In the genomic region with DNA sequence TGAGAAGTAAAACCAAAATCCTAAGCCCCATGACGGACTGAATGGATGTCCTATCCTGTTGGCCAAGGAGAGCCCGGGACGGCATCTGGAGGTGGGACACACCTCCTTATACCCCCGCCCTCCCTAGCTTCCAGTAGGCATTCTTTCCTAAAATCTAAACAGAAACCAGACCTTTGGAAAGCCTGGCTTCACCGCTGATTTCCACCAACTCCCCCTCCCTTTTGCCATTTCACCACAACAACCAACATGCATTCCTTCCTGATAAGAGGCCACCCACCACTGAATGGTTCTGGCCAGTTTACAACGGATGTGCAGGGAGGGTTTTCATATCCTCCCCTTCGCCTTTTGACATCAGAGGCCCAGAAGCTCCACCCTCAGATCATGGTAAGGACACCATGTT, we compare ENCODE assay signal across 20 cellular contexts. TPM values are rescaled to one million over a fixed set of nuclear protein-coding genes. Genes with fewer than 3 reads are reported as not detected.
DNase-seq lines count a peak whose midpoint lies in the region; ATAC-seq and TF ChIP-seq lines count a peak whose summit lies in the region.
"Had no signal": no experiment of that assay in that cellular context is flagged by ENCODE, and none has a peak within 500 bp of the region (broad histone marks: within the 10 kb centered on the region; RNA-seq: fewer than 3 reads in every experiment).

No MANE protein-coding gene starts in this region.

- H3K4me3 Mint-ChIP-seq in chondrocyte (ENCODE audit: unreplicated experiment): no peak overlapping the region
- H3K4me3 Mint-ChIP-seq in neural crest cell: no peak overlapping the region
- H3K4me3 Mint-ChIP-seq: T-helper 17 cell had no signal

- H3K27me3 Mint-ChIP-seq in chondrocyte (ENCODE audit: low read depth) (no peaks in the 10 kb centered on the region), neural crest cell (ENCODE audit: low read depth) (no peaks in the 10 kb centered on the region)

- peak overlapping the region; percentile 39 for H3K27ac Mint-ChIP-seq in chondrocyte (ENCODE audit: unreplicated experiment)
- H3K27ac Mint-ChIP-seq in neural crest cell (ENCODE audit: unreplicated experiment): peak overlapping the region; percentile 54

- H3K36me3 Mint-ChIP-seq in chondrocyte (ENCODE audit: low read depth) (no peaks in the 10 kb centered on the region), neural crest cell (ENCODE audit: low read depth) (no peaks in the 10 kb centered on the region)

- no peaks in the 10 kb centered on the region for H3K9me3 Mint-ChIP-seq in chondrocyte (ENCODE audit: low read depth)
- no peaks in the 10 kb centered on the region for H3K9me3 Mint-ChIP-seq in neural crest cell

- peaks cover 10% of the 10 kb centered on the region for H3K4me1 Mint-ChIP-seq in chondrocyte (ENCODE audit: low read depth)
- no peaks in the 10 kb centered on the region for H3K4me1 Mint-ChIP-seq in neural crest cell

- TF ChIP-seq CTCF in chondrocyte (IDR thresholded peaks at IDR 0.05): no peak
- no peak for TF ChIP-seq CTCF in neural crest cell (conservative IDR thresholded peaks at IDR 0.05)

- DNase-seq in CMK (ENCODE audit: low read depth): peak; percentile 56
- peak; percentile 96 for DNase-seq in NCI-H226
- DNase-seq in chondrocyte (ENCODE audit: low spot score): no peak
- no peak for DNase-seq in neural crest cell (ENCODE audit: low read depth, low spot score)
- no peak for DNase-seq in COR-L47 (lab: John Stamatoyannopoulos, UW)
- DNase-seq in NCI-H774 (lab: John Stamatoyannopoulos, UW): no peak
- DNase-seq: activated CD4-positive, alpha-beta T cell treated with anti-CD3 and anti-CD28 coated beads, Interleukin-2, amount 50 U/mL, for 1 hour; activated T-cell treated with anti-CD3 and anti-CD28 coated beads, Interleukin-2, amount 50 U/mL, for 48 hours; AML-193; amygdala; DMS53; NCI-H1694 treated with DMSO at 0.1 percent for 48 hours; NCI-H526; ovary; T-helper 17 cell had no signal

- no peak for ATAC-seq in GM21737 (IDR thresholded peaks at IDR 0.05; ENCODE audit: unreplicated experiment)
- no peak for ATAC-seq in HG03378 (IDR thresholded peaks at IDR 0.05; ENCODE audit: unreplicated experiment)
- ATAC-seq: Panc1, T-helper 17 cell had no signal

RNA-seq across cellular contexts. Expression of a gene that starts 9.2 kb away (rescaled TPM):
- total RNA-seq in chondrocyte: 95.3 to 125 TPM (median 98.6 TPM) in 3 replicates
- 82.1 and 87.6 TPM in 2 replicates for total RNA-seq in neural crest cell

RNA-seq across cellular contexts. Expression of a gene that starts 52.0 kb away (rescaled TPM):
- 2.4 to 8.3 TPM (median 7.9 TPM) in 3 replicates for total RNA-seq in chondrocyte
- 5.9 and 7.3 TPM in 2 replicates for total RNA-seq in neural crest cell
- total RNA-seq: mesenteric fat pad, T-helper 17 cell, thoracic aorta had no signal

Comparison
In these comparisons a context has a peak if more than half of its experiments do, and no peak if none do; other contexts are left out.
1. DNase-seq: peak in CMK (single experiment) and NCI-H226 (single experiment); none in chondrocyte (single experiment), neural crest cell (single experiment), COR-L47 (single experiment) and NCI-H774 (single experiment).